In the genomic region with DNA sequence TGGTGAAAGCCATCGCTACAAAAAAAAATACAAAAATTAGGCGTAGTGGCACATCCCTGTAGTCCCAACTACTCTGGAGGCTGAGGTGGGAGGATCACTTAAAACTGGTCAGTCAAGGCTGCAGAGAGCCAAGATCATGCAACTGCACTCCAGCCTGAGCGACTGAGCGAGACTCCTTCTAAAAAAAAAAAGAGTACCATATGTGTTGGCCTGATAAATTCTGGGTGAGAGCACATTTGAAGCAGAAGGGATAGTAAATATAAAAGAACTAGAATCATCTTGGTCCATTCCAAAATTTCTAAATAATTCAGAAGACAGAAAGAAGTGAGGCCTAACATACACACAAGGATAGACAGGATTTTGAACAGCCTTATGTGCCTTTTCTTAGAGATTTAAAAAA, we compare ENCODE assay signal across 2 cellular contexts.
TF ChIP-seq lines count a peak whose summit lies in the region.

No MANE protein-coding gene starts in this region.

TF ChIP-seq in HepG2, 621 proteins besides CTCF, POLR2A, EP300 and RAD21:
- TF ChIP-seq, protein P1, sequence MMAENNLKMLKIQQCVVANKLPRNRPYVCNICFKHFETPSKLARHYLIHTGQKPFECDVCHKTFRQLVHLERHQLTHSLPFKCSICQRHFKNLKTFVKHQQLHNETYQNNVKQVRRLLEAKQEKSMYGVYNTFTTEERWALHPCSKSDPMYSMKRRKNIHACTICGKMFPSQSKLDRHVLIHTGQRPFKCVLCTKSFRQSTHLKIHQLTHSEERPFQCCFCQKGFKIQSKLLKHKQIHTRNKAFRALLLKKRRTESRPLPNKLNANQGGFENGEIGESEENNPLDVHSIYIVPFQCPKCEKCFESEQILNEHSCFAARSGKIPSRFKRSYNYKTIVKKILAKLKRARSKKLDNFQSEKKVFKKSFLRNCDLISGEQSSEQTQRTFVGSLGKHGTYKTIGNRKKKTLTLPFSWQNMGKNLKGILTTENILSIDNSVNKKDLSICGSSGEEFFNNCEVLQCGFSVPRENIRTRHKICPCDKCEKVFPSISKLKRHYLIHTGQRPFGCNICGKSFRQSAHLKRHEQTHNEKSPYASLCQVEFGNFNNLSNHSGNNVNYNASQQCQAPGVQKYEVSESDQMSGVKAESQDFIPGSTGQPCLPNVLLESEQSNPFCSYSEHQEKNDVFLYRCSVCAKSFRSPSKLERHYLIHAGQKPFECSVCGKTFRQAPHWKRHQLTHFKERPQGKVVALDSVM (CRISPR knock-in tag; IDR thresholded peaks at IDR 0.05): peak; percentile 54; the same call in 1 of the 2 replicates
- TF ChIP-seq, protein P2, sequence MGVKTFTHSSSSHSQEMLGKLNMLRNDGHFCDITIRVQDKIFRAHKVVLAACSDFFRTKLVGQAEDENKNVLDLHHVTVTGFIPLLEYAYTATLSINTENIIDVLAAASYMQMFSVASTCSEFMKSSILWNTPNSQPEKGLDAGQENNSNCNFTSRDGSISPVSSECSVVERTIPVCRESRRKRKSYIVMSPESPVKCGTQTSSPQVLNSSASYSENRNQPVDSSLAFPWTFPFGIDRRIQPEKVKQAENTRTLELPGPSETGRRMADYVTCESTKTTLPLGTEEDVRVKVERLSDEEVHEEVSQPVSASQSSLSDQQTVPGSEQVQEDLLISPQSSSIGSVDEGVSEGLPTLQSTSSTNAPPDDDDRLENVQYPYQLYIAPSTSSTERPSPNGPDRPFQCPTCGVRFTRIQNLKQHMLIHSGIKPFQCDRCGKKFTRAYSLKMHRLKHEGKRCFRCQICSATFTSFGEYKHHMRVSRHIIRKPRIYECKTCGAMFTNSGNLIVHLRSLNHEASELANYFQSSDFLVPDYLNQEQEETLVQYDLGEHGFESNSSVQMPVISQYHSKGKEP (CRISPR knock-in tag; IDR thresholded peaks at IDR 0.05): no peak
TF ChIP-seq in HepG2: peak in this region for 1.

TF ChIP-seq in WTC11, 78 proteins besides CTCF, POLR2A, EP300 and RAD21:
- TF ChIP-seq, protein P3, sequence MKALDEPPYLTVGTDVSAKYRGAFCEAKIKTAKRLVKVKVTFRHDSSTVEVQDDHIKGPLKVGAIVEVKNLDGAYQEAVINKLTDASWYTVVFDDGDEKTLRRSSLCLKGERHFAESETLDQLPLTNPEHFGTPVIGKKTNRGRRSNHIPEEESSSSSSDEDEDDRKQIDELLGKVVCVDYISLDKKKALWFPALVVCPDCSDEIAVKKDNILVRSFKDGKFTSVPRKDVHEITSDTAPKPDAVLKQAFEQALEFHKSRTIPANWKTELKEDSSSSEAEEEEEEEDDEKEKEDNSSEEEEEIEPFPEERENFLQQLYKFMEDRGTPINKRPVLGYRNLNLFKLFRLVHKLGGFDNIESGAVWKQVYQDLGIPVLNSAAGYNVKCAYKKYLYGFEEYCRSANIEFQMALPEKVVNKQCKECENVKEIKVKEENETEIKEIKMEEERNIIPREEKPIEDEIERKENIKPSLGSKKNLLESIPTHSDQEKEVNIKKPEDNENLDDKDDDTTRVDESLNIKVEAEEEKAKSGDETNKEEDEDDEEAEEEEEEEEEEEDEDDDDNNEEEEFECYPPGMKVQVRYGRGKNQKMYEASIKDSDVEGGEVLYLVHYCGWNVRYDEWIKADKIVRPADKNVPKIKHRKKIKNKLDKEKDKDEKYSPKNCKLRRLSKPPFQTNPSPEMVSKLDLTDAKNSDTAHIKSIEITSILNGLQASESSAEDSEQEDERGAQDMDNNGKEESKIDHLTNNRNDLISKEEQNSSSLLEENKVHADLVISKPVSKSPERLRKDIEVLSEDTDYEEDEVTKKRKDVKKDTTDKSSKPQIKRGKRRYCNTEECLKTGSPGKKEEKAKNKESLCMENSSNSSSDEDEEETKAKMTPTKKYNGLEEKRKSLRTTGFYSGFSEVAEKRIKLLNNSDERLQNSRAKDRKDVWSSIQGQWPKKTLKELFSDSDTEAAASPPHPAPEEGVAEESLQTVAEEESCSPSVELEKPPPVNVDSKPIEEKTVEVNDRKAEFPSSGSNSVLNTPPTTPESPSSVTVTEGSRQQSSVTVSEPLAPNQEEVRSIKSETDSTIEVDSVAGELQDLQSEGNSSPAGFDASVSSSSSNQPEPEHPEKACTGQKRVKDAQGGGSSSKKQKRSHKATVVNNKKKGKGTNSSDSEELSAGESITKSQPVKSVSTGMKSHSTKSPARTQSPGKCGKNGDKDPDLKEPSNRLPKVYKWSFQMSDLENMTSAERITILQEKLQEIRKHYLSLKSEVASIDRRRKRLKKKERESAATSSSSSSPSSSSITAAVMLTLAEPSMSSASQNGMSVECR (CRISPR knock-in tag; IDR thresholded peaks at IDR 0.05; ENCODE audit: borderline replicate concordance): no peak
- TF ChIP-seq, protein P4, sequence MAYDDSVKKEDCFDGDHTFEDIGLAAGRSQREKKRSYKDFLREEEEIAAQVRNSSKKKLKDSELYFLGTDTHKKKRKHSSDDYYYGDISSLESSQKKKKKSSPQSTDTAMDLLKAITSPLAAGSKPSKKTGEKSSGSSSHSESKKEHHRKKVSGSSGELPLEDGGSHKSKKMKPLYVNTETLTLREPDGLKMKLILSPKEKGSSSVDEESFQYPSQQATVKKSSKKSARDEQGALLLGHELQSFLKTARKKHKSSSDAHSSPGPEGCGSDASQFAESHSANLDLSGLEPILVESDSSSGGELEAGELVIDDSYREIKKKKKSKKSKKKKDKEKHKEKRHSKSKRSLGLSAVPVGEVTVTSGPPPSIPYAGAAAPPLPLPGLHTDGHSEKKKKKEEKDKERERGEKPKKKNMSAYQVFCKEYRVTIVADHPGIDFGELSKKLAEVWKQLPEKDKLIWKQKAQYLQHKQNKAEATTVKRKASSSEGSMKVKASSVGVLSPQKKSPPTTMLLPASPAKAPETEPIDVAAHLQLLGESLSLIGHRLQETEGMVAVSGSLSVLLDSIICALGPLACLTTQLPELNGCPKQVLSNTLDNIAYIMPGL (CRISPR knock-in tag; IDR thresholded peaks at IDR 0.05): no peak
